In genomic region chr11:87081358-87081757, GRCh38 we compare ENCODE assay signal across 8 cellular contexts. TPM values are rescaled to one million over a fixed set of nuclear protein-coding genes. Genes with fewer than 3 reads are reported as not detected.
DNase-seq lines count a peak whose midpoint lies in the region; ATAC-seq lines count a peak whose summit lies in the region.

No MANE protein-coding gene starts in this region.

- no peaks in the 10 kb centered on the region for H3K9me3 ChIP-seq in CD8-positive, alpha-beta memory T cell (ENCODE audit: low read length)
- H3K9me3 ChIP-seq in adipocyte (ENCODE audit: control insufficient read depth, low read length) = no peaks in the 10 kb centered on the region

- peak; percentile 55 for ATAC-seq in GM19043 (IDR thresholded peaks at IDR 0.05; ENCODE audit: low read depth, unreplicated experiment)
- peak; percentile 59 for ATAC-seq in HG02981 (IDR thresholded peaks at IDR 0.05; ENCODE audit: unreplicated experiment)
- no peak for ATAC-seq in HG03439 (IDR thresholded peaks at IDR 0.05; ENCODE audit: unreplicated experiment)

- peak in 2 of 5 donors; percentile 2 to 20 for DNase-seq in CD8-positive, alpha-beta memory T cell
- DNase-seq in adipocyte (ENCODE audit: low read depth) (no peak), DMS153 treated with DMSO at 0.1 percent for 48 hours (lab: John Stamatoyannopoulos, UW; ENCODE audit: unreplicated experiment) (no peak), NCI-H774 (lab: John Stamatoyannopoulos, UW) (no peak)
- DNase-seq in stimulated activated CD4-positive, alpha-beta T cell treated with anti-CD3 and anti-CD28 coated beads, Interleukin-4, amount 100 ng/mL, for 4 hours = no peak

- no peaks in the 10 kb centered on the region for H3K36me3 ChIP-seq in CD8-positive, alpha-beta memory T cell (ENCODE audit: insufficient read depth, low read length)
- peaks cover 44% of the 10 kb centered on the region for H3K36me3 ChIP-seq in adipocyte (ENCODE audit: control insufficient read depth, insufficient read depth, low read length, severe bottlenecking)

- peak overlapping the region; percentile 81 to 98 (median 94) for H3K27ac Mint-ChIP-seq in CD8-positive, alpha-beta memory T cell

- no peaks in the 10 kb centered on the region for H3K9me3 Mint-ChIP-seq in CD8-positive, alpha-beta memory T cell

- no peaks in the 10 kb centered on the region for H3K27me3 ChIP-seq in CD8-positive, alpha-beta memory T cell (ENCODE audit: insufficient read depth, low read length, poor library complexity, severe bottlenecking)
- H3K27me3 ChIP-seq in adipocyte (replicated peaks; ENCODE audit: control insufficient read depth, insufficient read depth, low read length) = no peaks in the 10 kb centered on the region

- H3K4me3 ChIP-seq in CD8-positive, alpha-beta memory T cell (ENCODE audit: low read length) = peak overlapping the region; percentile 60
- H3K4me3 ChIP-seq in adipocyte (ENCODE audit: low read length) = peak overlapping the region; percentile 3

- H3K27me3 Mint-ChIP-seq in CD8-positive, alpha-beta memory T cell = no peaks in the 10 kb centered on the region

- peak overlapping the region; percentile 83 to 91 (median 86) for H3K4me3 Mint-ChIP-seq in CD8-positive, alpha-beta memory T cell

- peaks cover 11 to 13% (median 12%) of the 10 kb centered on the region in 3 donors for H3K36me3 Mint-ChIP-seq in CD8-positive, alpha-beta memory T cell

- POLR2A ChIA-PET in CD8-positive, alpha-beta memory T cell (lab: Charles Lee) = interaction anchor here (0.6 to 1.3 kb wide), 2 partner anchors 11 to 44 kb away, joined by 3 to 6 read pairs; partner anchors contain the start of gene TMEM135

- CTCF ChIA-PET in CD8-positive, alpha-beta memory T cell (lab: Charles Lee) = interaction anchor here (0.9 to 1.1 kb wide), 2 partner anchors 16 to 35 kb away, joined by 3 read pairs; no protein-coding TSS in a partner anchor

- H3K4me1 Mint-ChIP-seq in CD8-positive, alpha-beta memory T cell = peaks cover 19 to 31% (median 31%) of the 10 kb centered on the region in 3 donors

- no peak overlapping the region for H3K9ac ChIP-seq in adipocyte (ENCODE audit: low read length)

- H3K27ac ChIP-seq in CD8-positive, alpha-beta memory T cell (ENCODE audit: low read depth, low read length) = peak overlapping the region; percentile 27

- H3K4me1 ChIP-seq in CD8-positive, alpha-beta memory T cell (ENCODE audit: insufficient read depth, low read length) = peaks cover 4% of the 10 kb centered on the region
- no peaks in the 10 kb centered on the region for H3K4me1 ChIP-seq in adipocyte (ENCODE audit: control insufficient read depth, insufficient read depth, low read length)

RNA-seq across cellular contexts. Expression of gene TMEM135, which starts 43.6 kb away (rescaled TPM):
- 10 to 100 TPM; 12.9 to 18.8 TPM for total RNA-seq in CD8-positive, alpha-beta memory T cell
- 5.9 TPM for polyA plus RNA-seq in CD8-positive, alpha-beta memory T cell
